In genomic region chr6:5540375-5540774, GRCh38 we compare ENCODE assay signal across 12 cellular contexts.
"Had no signal": no experiment of that assay in that cellular context is flagged by ENCODE, and none has a peak within 500 bp of the region (broad histone marks: within the 10 kb centered on the region; RNA-seq: fewer than 3 reads in every experiment).

No MANE protein-coding gene starts in this region.

- H3K4me3 ChIP-seq: breast epithelium, gastrocnemius medialis, thyroid gland had no signal

- H3K27ac ChIP-seq: breast epithelium, gastrocnemius medialis, thyroid gland had no signal

- H3K27me3 ChIP-seq: breast epithelium, gastrocnemius medialis, thyroid gland had no signal

- H3K9me3 ChIP-seq: breast epithelium, gastrocnemius medialis, thyroid gland had no signal

- DNase-seq: activated CD4-positive, alpha-beta T cell treated with anti-CD3 and anti-CD28 coated beads for 1 hour; activated naive CD4-positive, alpha-beta T cell treated with anti-CD3 and anti-CD28 coated beads, Interleukin-2, amount 50 U/mL, for 16 hours; amygdala; gastrocnemius medialis; left ventricle myocardium superior; stimulated activated CD4-positive, alpha-beta T cell treated with anti-CD3 and anti-CD28 coated beads, Interleukin-4, amount 100 ng/mL, for 1 hour; stimulated activated CD8-positive, alpha-beta memory T cell treated with anti-CD3 and anti-CD28 coated beads, Interleukin-4, amount 100 ng/mL, for 48 hours; T-helper 9 cell; thyroid gland had no signal

- H3K4me1 ChIP-seq: breast epithelium, gastrocnemius medialis, thyroid gland had no signal

- FAIRE-seq: keratinocyte, urothelium cell line had no signal

- H3K36me3 ChIP-seq: breast epithelium, gastrocnemius medialis, thyroid gland had no signal
